In the genomic region with DNA sequence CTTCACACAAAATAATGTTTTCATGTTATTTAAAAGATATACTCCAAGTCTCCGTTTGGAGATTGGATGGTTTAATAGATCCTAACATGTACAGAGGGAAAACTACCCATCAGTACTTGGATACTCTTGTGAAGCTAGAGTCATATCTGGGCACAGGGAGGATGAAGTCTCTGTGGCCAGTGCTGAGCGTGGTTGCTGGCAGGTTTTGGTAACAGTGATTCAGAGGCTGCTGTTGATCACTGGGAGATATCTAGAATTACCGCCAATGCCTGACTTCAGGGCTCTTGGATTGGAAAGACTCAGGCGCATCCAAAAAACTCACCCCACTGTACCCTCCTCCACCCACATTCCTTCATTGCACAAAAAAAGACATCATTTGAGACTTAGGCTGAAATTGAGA, we compare ENCODE assay signal across 19 cellular contexts.
DNase-seq lines count a peak whose midpoint lies in the region; TF ChIP-seq lines count a peak whose summit lies in the region.
"Had no signal": no experiment of that assay in that cellular context is flagged by ENCODE, and none has a peak within 500 bp of the region (broad histone marks: within the 10 kb centered on the region; RNA-seq: fewer than 3 reads in every experiment).

No MANE protein-coding gene starts in this region.

- H4K91ac ChIP-seq in trophoblast cell (ENCODE audit: low read depth, low read length), result no peak overlapping the region

- no peak for TF ChIP-seq CTCF in fibroblast of mammary gland (conservative IDR thresholded peaks at IDR 0.05; ENCODE audit: control insufficient read depth, insufficient read depth, low read depth, low read length)

- intact Hi-C loops in posterior cingulate gyrus (cut with DNase I), result no loop called here

- peak overlapping the region; percentile 71 for H2BK12ac ChIP-seq in trophoblast cell (ENCODE audit: low read length)

- H3K23ac ChIP-seq in trophoblast cell (ENCODE audit: low read length), result no peak overlapping the region

- no peak overlapping the region for H4K12ac ChIP-seq in trophoblast cell (ENCODE audit: low read depth, low read length)

- peak overlapping the region; percentile 83 for H2AK5ac ChIP-seq in trophoblast cell (ENCODE audit: low read length)

- no peak overlapping the region for H2BK5ac ChIP-seq in trophoblast cell (ENCODE audit: low read depth, low read length, poor library complexity)

- WGBS in trophoblast cell (ENCODE audit: extremely low coverage, insufficient coverage, insufficient read length), result no CpG with 5 or more reads among the region's 4 CpGs

- H3K79me1 ChIP-seq in trophoblast cell (ENCODE audit: low read length), result peaks cover 2% of the 10 kb centered on the region

- no peak overlapping the region for H3K9ac ChIP-seq in trophoblast cell (ENCODE audit: low read length)

- no peak overlapping the region for H3K27ac ChIP-seq in trophoblast cell (ENCODE audit: low read depth, low read length)
- H3K27ac ChIP-seq: adrenal gland, hepatocyte, upper lobe of left lung had no signal

- no peak overlapping the region for H3K18ac ChIP-seq in trophoblast cell (ENCODE audit: low read length)

- no peaks in the 10 kb centered on the region for H3K36me3 ChIP-seq in trophoblast cell (ENCODE audit: control insufficient read depth in 1 of 2, insufficient read depth in 2 of 2, low read length in 2 of 2)
- H3K36me3 ChIP-seq: adrenal gland, esophagus squamous epithelium, upper lobe of left lung had no signal

- no peak overlapping the region for H3K14ac ChIP-seq in trophoblast cell (ENCODE audit: low read length)

- H3K9me3 ChIP-seq in trophoblast cell (ENCODE audit: insufficient read depth, low read depth, low read length), result no peaks in the 10 kb centered on the region
- H3K9me3 ChIP-seq: adrenal gland, esophagus squamous epithelium, upper lobe of left lung had no signal

- H4K8ac ChIP-seq in trophoblast cell (ENCODE audit: low read depth, low read length), result peak overlapping the region; percentile 47

- no peak overlapping the region for H3K4ac ChIP-seq in trophoblast cell (ENCODE audit: low read depth, low read length)

- H3K79me2 ChIP-seq in trophoblast cell (ENCODE audit: control insufficient read depth, insufficient read depth, low read length, poor library complexity), result peaks cover 2% of the 10 kb centered on the region
- H3K79me2 ChIP-seq: hepatocyte had no signal

- peak; percentile 79 for DNase-seq in AG20443 (ENCODE audit: low spot score)
- peak; percentile 75 for DNase-seq in M059J (ENCODE audit: low read depth)
- peak; percentile 78 for DNase-seq in fibroblast of mammary gland (ENCODE audit: low read depth)
- no peak for DNase-seq in trophoblast cell
- no peak for DNase-seq in NCI-H345 treated with DMSO at 0.1 percent for 48 hours (lab: John Stamatoyannopoulos, UW; ENCODE audit: unreplicated experiment)
- no peak for DNase-seq in DMS153 treated with DMSO at 0.1 percent for 48 hours (lab: John Stamatoyannopoulos, UW; ENCODE audit: unreplicated experiment)
- DNase-seq in NCI-H345 (lab: John Stamatoyannopoulos, UW), result no peak
- no peak for DNase-seq in posterior cingulate gyrus
- DNase-seq: adrenal gland; effector CD4-positive, alpha-beta T cell; EL; esophagus squamous epithelium; H9; islet precursor cell; NCI-H1105; stimulated activated naive B cell treated with anti-CD40 and anti-IgM and Interleukin-4, amounts not matched to agents 10 μg/mL and 1 μg/mL and 100 μg/mL, for 72 hours; T1000; upper lobe of left lung had no signal

- no peak overlapping the region for H3K4me3 ChIP-seq in fibroblast of mammary gland (ENCODE audit: control insufficient read depth, low read depth, low read length)
- H3K4me3 ChIP-seq in trophoblast cell (ENCODE audit: low read depth, low read length), result no peak overlapping the region
- H3K4me3 ChIP-seq: adrenal gland, esophagus squamous epithelium, hepatocyte, upper lobe of left lung had no signal

- H3K4me2 ChIP-seq in trophoblast cell (ENCODE audit: low read length), result no peak overlapping the region
- H3K4me2 ChIP-seq: hepatocyte had no signal

- H3K4me1 ChIP-seq in trophoblast cell (ENCODE audit: control insufficient read depth in 1 of 2, insufficient read depth in 2 of 2, low read length in 2 of 2), result peaks cover 1 to 3% of the 10 kb centered on the region in 2 experiments
- H3K4me1 ChIP-seq: upper lobe of left lung had no signal

- H3K27me3 ChIP-seq in trophoblast cell (ENCODE audit: insufficient read depth, low read length), result no peaks in the 10 kb centered on the region
- H3K27me3 ChIP-seq: adrenal gland, esophagus squamous epithelium, hepatocyte, upper lobe of left lung had no signal

- H2BK120ac ChIP-seq in trophoblast cell (ENCODE audit: insufficient read depth, low read length, poor library complexity), result no peak overlapping the region

- H2AFZ ChIP-seq in trophoblast cell (ENCODE audit: insufficient read depth, low read length, poor library complexity), result no peak overlapping the region
- H2AFZ ChIP-seq: hepatocyte had no signal

Comparison
In these comparisons a context has a peak if more than half of its experiments do, and no peak if none do; other contexts are left out.
1. DNase-seq: peak in AG20443 (single experiment), M059J (single experiment) and fibroblast of mammary gland (single experiment); none in trophoblast cell (0 of 2), NCI-H345 treated with DMSO at 0.1 percent for 48 hours (single experiment), DMS153 treated with DMSO at 0.1 percent for 48 hours (single experiment), NCI-H345 (single experiment) and posterior cingulate gyrus (0 of 10).